8 cellular contexts compared by ENCODE assay signal in the genomic region with DNA sequence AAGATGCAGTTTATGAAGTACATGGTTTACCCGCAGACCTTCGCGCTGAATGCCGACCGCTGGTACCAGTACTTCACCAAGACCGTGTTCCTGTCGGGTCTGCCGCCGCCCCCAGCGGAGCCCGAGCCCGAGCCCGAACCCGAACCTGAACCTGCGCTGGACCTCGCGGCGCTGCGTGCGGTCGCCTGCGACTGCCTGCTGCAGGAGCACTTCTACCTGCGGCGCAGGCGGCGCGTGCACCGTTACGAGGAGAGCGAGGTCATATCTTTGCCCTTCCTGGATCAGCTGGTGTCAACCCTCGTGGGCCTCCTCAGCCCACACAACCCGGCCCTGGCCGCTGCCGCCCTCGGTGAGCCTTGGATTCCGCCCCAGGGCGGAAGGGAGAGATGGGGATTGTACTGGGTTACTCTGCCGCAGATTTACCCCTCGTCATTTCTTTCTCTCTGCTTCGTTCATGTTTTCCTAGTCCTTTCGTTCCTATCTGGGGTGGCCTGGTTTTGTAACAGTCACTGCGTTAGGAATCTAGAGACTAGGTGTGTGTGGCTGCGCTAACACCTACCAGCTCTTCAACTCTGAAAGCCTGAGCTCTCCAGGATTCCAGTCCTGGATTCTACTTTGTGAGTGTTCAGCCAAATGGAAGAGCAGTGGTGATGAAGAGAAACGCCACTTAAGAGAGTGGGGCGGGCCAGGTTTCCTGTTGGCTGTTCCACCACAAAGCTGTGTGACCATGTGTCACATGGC. TPM values are rescaled to one million over a fixed set of nuclear protein-coding genes. Genes with fewer than 3 reads are reported as not detected.
DNase-seq lines count a peak whose midpoint lies in the region; ATAC-seq lines count a peak whose summit lies in the region.

No MANE protein-coding gene starts in this region.

- DNase-seq in AG08396 (ENCODE audit: low spot score) = peak; percentile 63
- DNase-seq in NCI-H226 = peak; percentile 15
- DNase-seq in activated CD4-positive, alpha-beta T cell treated with anti-CD3 and anti-CD28 coated beads, Interleukin-2, amount 50 U/mL, for 24 hours (ENCODE audit: low read depth in 1 of 2, low spot score in 1 of 2) = peak; percentile 17 to 25
- DNase-seq in effector CD8-positive, alpha-beta T cell (lab: John Stamatoyannopoulos, UW) = peak; percentile 27
- DNase-seq in mesendoderm = peak; percentile 86
- peak; percentile 21 for DNase-seq in stimulated activated CD8-positive, alpha-beta memory T cell treated with anti-CD3 and anti-CD28 coated beads, Interleukin-15, amount 100 ng/mL, for 24 hours (ENCODE audit: low read depth)

- no peak overlapping the region for H4K8ac ChIP-seq in mesendoderm (ENCODE audit: low read depth, low read length)

- H4K5ac ChIP-seq in mesendoderm (ENCODE audit: low read length) = no peak overlapping the region

- no peak overlapping the region for H2AK5ac ChIP-seq in mesendoderm (ENCODE audit: low read length)

- H3K18ac ChIP-seq in mesendoderm (ENCODE audit: low read length) = no peak overlapping the region

- H3K56ac ChIP-seq in mesendoderm (ENCODE audit: low read length) = peak overlapping the region; percentile 97

- H3K9ac ChIP-seq in mesendoderm (ENCODE audit: low read length) = peak overlapping the region; percentile 91

- WGBS in mesendoderm (ENCODE audit: extremely low coverage, insufficient coverage, low lambda C conversion rate) = no CpG with 5 or more reads among the region's 45 CpGs

- H3K27me3 ChIP-seq in mesendoderm (ENCODE audit: insufficient read depth, low read length, poor library complexity) = no peaks in the 10 kb centered on the region

- H3K4ac ChIP-seq in mesendoderm (ENCODE audit: low read depth, low read length) = no peak overlapping the region

- no peak overlapping the region for H2BK15ac ChIP-seq in mesendoderm (replicated peaks; ENCODE audit: low read depth)

- no peak overlapping the region for H2BK5ac ChIP-seq in mesendoderm (ENCODE audit: low read length)

- H3K36me3 ChIP-seq in mesendoderm (ENCODE audit: control insufficient read depth, insufficient read depth, low read length) = peaks cover 1% of the 10 kb centered on the region

- peaks cover 26% of the 10 kb centered on the region for H3K79me2 ChIP-seq in mesendoderm (ENCODE audit: control insufficient read depth, insufficient read depth, low read length)

- no peak overlapping the region for H3K27ac ChIP-seq in mesendoderm (ENCODE audit: low read depth, low read length)

- peak overlapping the region; percentile 92 for H3K4me3 ChIP-seq in mesendoderm (ENCODE audit: low read length)

- no peaks in the 10 kb centered on the region for H3K4me1 ChIP-seq in mesendoderm (ENCODE audit: control insufficient read depth, low read depth, low read length)

- peaks cover 2% of the 10 kb centered on the region for H3K79me1 ChIP-seq in mesendoderm (ENCODE audit: low read length)

- H3K4me2 ChIP-seq in mesendoderm (ENCODE audit: low read length) = peak overlapping the region; percentile 88

- no peak overlapping the region for H2BK120ac ChIP-seq in mesendoderm (ENCODE audit: low read depth, low read length)

- H3K23ac ChIP-seq in mesendoderm (ENCODE audit: low read length) = no peak overlapping the region

- ATAC-seq in GM18868 (IDR thresholded peaks at IDR 0.05; ENCODE audit: unreplicated experiment) (peak; percentile 49), HG03103 (IDR thresholded peaks at IDR 0.05; ENCODE audit: low read depth, unreplicated experiment) (peak; percentile 31)

RNA-seq across cellular contexts. Expression of gene MRPS30, which starts 0.6 kb away (rescaled TPM):
- 67.8 TPM for polyA plus RNA-seq in mesendoderm (2013, experiment 1 of 2)
- polyA plus RNA-seq in mesendoderm (2013, experiment 2 of 2) = 66.7 TPM

Comparison
In these comparisons a context has a peak if more than half of its experiments do, and no peak if none do; other contexts are left out.
1. DNase-seq: peak in every context shown above with its lines; median percentile 86 in mesendoderm; 63 in AG08396; 27 in effector CD8-positive, alpha-beta T cell; 21 in activated CD4-positive, alpha-beta T cell treated with anti-CD3 and anti-CD28 coated beads, Interleukin-2, amount 50 U/mL, for 24 hours; 21 in stimulated activated CD8-positive, alpha-beta memory T cell treated with anti-CD3 and anti-CD28 coated beads, Interleukin-15, amount 100 ng/mL, for 24 hours; 15 in NCI-H226.